1 cellular context compared by ENCODE assay signal in genomic region chr17:29390856-29391631, GRCh38.
TF ChIP-seq lines count a peak whose summit lies in the region.

No MANE protein-coding gene starts in this region.

TF ChIP-seq in HEK293, 187 proteins besides CTCF, POLR2A, EP300 and RAD21 (continued from another document and continues in another):
- TF ChIP-seq, protein P1, sequence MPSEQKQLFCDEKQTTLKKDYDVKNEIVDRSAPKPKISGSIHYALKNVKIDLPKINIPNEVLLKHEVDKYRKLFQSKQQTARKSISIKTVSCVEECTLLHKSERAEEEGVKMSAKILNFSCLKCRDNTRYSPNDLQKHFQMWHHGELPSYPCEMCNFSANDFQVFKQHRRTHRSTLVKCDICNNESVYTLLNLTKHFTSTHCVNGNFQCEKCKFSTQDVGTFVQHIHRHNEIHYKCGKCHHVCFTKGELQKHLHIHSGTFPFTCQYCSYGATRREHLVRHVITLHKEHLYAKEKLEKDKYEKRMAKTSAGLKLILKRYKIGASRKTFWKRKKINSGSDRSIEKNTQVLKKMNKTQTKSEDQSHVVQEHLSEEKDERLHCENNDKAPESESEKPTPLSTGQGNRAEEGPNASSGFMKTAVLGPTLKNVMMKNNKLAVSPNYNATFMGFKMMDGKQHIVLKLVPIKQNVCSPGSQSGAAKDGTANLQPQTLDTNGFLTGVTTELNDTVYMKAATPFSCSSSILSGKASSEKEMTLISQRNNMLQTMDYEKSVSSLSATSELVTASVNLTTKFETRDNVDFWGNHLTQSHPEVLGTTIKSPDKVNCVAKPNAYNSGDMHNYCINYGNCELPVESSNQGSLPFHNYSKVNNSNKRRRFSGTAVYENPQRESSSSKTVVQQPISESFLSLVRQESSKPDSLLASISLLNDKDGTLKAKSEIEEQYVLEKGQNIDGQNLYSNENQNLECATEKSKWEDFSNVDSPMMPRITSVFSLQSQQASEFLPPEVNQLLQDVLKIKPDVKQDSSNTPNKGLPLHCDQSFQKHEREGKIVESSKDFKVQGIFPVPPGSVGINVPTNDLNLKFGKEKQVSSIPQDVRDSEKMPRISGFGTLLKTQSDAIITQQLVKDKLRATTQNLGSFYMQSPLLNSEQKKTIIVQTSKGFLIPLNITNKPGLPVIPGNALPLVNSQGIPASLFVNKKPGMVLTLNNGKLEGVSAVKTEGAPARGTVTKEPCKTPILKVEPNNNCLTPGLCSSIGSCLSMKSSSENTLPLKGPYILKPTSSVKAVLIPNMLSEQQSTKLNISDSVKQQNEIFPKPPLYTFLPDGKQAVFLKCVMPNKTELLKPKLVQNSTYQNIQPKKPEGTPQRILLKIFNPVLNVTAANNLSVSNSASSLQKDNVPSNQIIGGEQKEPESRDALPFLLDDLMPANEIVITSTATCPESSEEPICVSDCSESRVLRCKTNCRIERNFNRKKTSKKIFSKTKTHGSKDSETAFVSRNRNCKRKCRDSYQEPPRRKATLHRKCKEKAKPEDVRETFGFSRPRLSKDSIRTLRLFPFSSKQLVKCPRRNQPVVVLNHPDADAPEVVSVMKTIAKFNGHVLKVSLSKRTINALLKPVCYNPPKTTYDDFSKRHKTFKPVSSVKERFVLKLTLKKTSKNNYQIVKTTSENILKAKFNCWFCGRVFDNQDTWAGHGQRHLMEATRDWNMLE (tag by site-specific recombination; conservative IDR thresholded peaks at IDR 0.05; ENCODE audit: low read depth), result no peak
- TF ChIP-seq ZNF785 (tag by site-specific recombination; IDR thresholded peaks at IDR 0.05), result no peak
- no peak for TF ChIP-seq ZNF121 (tag by site-specific recombination; IDR thresholded peaks at IDR 0.05)
- TF ChIP-seq ZNF16 (tag by site-specific recombination; IDR thresholded peaks at IDR 0.05; ENCODE audit: low read depth), result no peak
- TF ChIP-seq KLF7 (tag by site-specific recombination; IDR thresholded peaks at IDR 0.05; ENCODE audit: borderline replicate concordance), result peak; percentile 23; the same call in 1 of the 2 replicates
- no peak for TF ChIP-seq ZNF416 (tag by site-specific recombination; IDR thresholded peaks at IDR 0.05)
- no peak for TF ChIP-seq ZNF292 (tag by site-specific recombination; IDR thresholded peaks at IDR 0.05; ENCODE audit: borderline replicate concordance, low read depth)
- TF ChIP-seq ZNF266 (tag by site-specific recombination; IDR thresholded peaks at IDR 0.05; ENCODE audit: low read depth), result no peak
- no peak for TF ChIP-seq ZNF274 (IDR thresholded peaks at IDR 0.05; ENCODE audit: low read length)
- TF ChIP-seq ZNF274 (tag by site-specific recombination; IDR thresholded peaks at IDR 0.05; ENCODE audit: borderline replicate concordance), result no peak
- TF ChIP-seq ZNF423 (tag by site-specific recombination; IDR thresholded peaks at IDR 0.05), result no peak
- TF ChIP-seq ZNF529 (tag by site-specific recombination; IDR thresholded peaks at IDR 0.05; ENCODE audit: insufficient replicate concordance), result no peak
- TF ChIP-seq ZFP37 (tag by site-specific recombination; IDR thresholded peaks at IDR 0.05), result no peak
- TF ChIP-seq ZNF2 (tag by site-specific recombination; IDR thresholded peaks at IDR 0.05), result no peak
- TF ChIP-seq ZNF670 (tag by site-specific recombination; IDR thresholded peaks at IDR 0.05; ENCODE audit: low read depth), result no peak
- TF ChIP-seq HOXA7 (CRISPR knock-in tag; IDR thresholded peaks at IDR 0.05; ENCODE audit: borderline replicate concordance), result no peak
- no peak for TF ChIP-seq BCL11B (tag by site-specific recombination; IDR thresholded peaks at IDR 0.05; ENCODE audit: low read depth)
- TF ChIP-seq IKZF3 (tag by site-specific recombination; IDR thresholded peaks at IDR 0.05), result peak; percentile 15; the same call in 1 of the 2 replicates
- no peak for TF ChIP-seq ZNF133 (tag by site-specific recombination; IDR thresholded peaks at IDR 0.05)
- no peak; the same call in 1 of the 2 replicates for TF ChIP-seq MZF1 (tag by site-specific recombination; IDR thresholded peaks at IDR 0.05; ENCODE audit: borderline replicate concordance)
- peak; percentile 75; the same call in 1 of the 2 replicates for TF ChIP-seq PRDM4 (tag by site-specific recombination; IDR thresholded peaks at IDR 0.05)
- TF ChIP-seq ZNF513 (tag by site-specific recombination; IDR thresholded peaks at IDR 0.05), result no peak
- TF ChIP-seq SP3 (tag by site-specific recombination; IDR thresholded peaks at IDR 0.05), result peak; percentile 77
- TF ChIP-seq PRDM10 (tag by site-specific recombination; IDR thresholded peaks at IDR 0.05), result peak; percentile 99
- TF ChIP-seq, protein P2, sequence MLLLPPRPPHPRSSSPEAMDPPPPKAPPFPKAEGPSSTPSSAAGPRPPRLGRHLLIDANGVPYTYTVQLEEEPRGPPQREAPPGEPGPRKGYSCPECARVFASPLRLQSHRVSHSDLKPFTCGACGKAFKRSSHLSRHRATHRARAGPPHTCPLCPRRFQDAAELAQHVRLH (tag by site-specific recombination; IDR thresholded peaks at IDR 0.05), result no peak
- no peak for TF ChIP-seq ZNF175 (tag by site-specific recombination; IDR thresholded peaks at IDR 0.05)
- TF ChIP-seq ZNF76 (tag by site-specific recombination; IDR thresholded peaks at IDR 0.05; ENCODE audit: borderline replicate concordance, low read depth), result no peak
- TF ChIP-seq YY1 (tag by site-specific recombination; IDR thresholded peaks at IDR 0.05), result no peak
- no peak for TF ChIP-seq ZNF26 (tag by site-specific recombination; IDR thresholded peaks at IDR 0.05)
- TF ChIP-seq ZNF48 (tag by site-specific recombination; IDR thresholded peaks at IDR 0.05), result no peak
- no peak for TF ChIP-seq ZNF623 (tag by site-specific recombination; IDR thresholded peaks at IDR 0.05)
- TF ChIP-seq ZBTB1 (tag by site-specific recombination; IDR thresholded peaks at IDR 0.05), result no peak
- TF ChIP-seq ZNF280D (tag by site-specific recombination; IDR thresholded peaks at IDR 0.05), result no peak
- no peak for TF ChIP-seq ZNF692 (tag by site-specific recombination; IDR thresholded peaks at IDR 0.05)
- TF ChIP-seq ZNF394 (tag by site-specific recombination; IDR thresholded peaks at IDR 0.05; ENCODE audit: borderline replicate concordance), result peak; percentile 31; the same call in 1 of the 2 replicates
- no peak for TF ChIP-seq ZNF248 (tag by site-specific recombination; IDR thresholded peaks at IDR 0.05)
- TF ChIP-seq ZNF146 (tag by site-specific recombination; IDR thresholded peaks at IDR 0.05), result no peak
- 0 out of 2 replicates have a peak, but pooled peaks have one; percentile 28 for TF ChIP-seq KLF10 (tag by site-specific recombination; IDR thresholded peaks at IDR 0.05)
- TF ChIP-seq ZNF555 (tag by site-specific recombination; conservative IDR thresholded peaks at IDR 0.05), result no peak
- TF ChIP-seq ZNF777 (tag by site-specific recombination; IDR thresholded peaks at IDR 0.05; ENCODE audit: borderline replicate concordance), result no peak
- TF ChIP-seq ZNF19 (tag by site-specific recombination; IDR thresholded peaks at IDR 0.05; ENCODE audit: low read depth), result no peak
